Comparison of ENCODE assay signal across 29 cellular contexts in genomic region chr1:186636786-186637185, GRCh38. TPM values are rescaled to one million over a fixed set of nuclear protein-coding genes. Genes with fewer than 3 reads are reported as not detected.
DNase-seq lines count a peak whose midpoint lies in the region; ATAC-seq, FAIRE-seq and TF ChIP-seq lines count a peak whose summit lies in the region.
"Had no signal": no experiment of that assay in that cellular context is flagged by ENCODE, and none has a peak within 500 bp of the region (broad histone marks: within the 10 kb centered on the region; RNA-seq: fewer than 3 reads in every experiment).

No MANE protein-coding gene starts in this region.

- H3K9ac ChIP-seq in HUES6 (ENCODE audit: low read length) (no peak overlapping the region), astrocyte (ENCODE audit: low read length) (no peak overlapping the region), iPS-15b (ENCODE audit: low read depth, low read length) (peak overlapping the region; percentile 61), kidney (ENCODE audit: low read length in 2 of 2) (no peak overlapping the region)

- H3K4me1 ChIP-seq in HUES6 (ENCODE audit: control insufficient read depth, insufficient read depth, low read length) = peaks cover 8% of the 10 kb centered on the region; the same call in 1 of the 2 replicates
- no peaks in the 10 kb centered on the region for H3K4me1 ChIP-seq in astrocyte (ENCODE audit: insufficient read depth, low read length)
- H3K4me1 ChIP-seq in iPS-15b (ENCODE audit: control insufficient read depth, insufficient read depth, low read length) = no peaks in the 10 kb centered on the region
- no peaks in the 10 kb centered on the region for H3K4me1 ChIP-seq in kidney (ENCODE audit: control insufficient read depth in 1 of 2, insufficient read depth in 1 of 2, low read depth in 1 of 2, low read length in 2 of 2)
- H3K4me1 ChIP-seq: SJCRH30, stomach, thyroid gland had no signal

- no peaks in the 10 kb centered on the region for H3K36me3 ChIP-seq in HUES6 (ENCODE audit: control insufficient read depth, insufficient read depth, low read length)
- no peaks in the 10 kb centered on the region for H3K36me3 ChIP-seq in astrocyte (ENCODE audit: insufficient read depth, low read length)
- H3K36me3 ChIP-seq in iPS-15b (ENCODE audit: control insufficient read depth, insufficient read depth, low read length) = no peaks in the 10 kb centered on the region
- H3K36me3 ChIP-seq in kidney (ENCODE audit: control insufficient read depth in 1 of 2, insufficient read depth in 2 of 2, low read length in 2 of 2) = no peaks in the 10 kb centered on the region
- H3K36me3 ChIP-seq: SJCRH30, stomach, thyroid gland had no signal

- no peak for ATAC-seq in activated T-helper 17 cell treated with anti-CD3 and anti-CD28 coated beads, Interleukin-2, amount 50 U/mL, for 72 hours (replicated peaks)
- no peak for ATAC-seq in activated CD8-positive, alpha-beta memory T cell treated with anti-CD3 and anti-CD28 coated beads, Interleukin-2, amount 10 ng/mL, durations not matched to agents 7 days and 5 days
- ATAC-seq: activated CD4-positive, CD25-positive, alpha-beta regulatory T cell treated with anti-CD3 and anti-CD28 coated beads, Interleukin-2, amount 50 U/mL, for 24 hours; GM12878; left lobe of liver; Panc1 had no signal

- no peak overlapping the region for H3K27ac ChIP-seq in HUES6 (ENCODE audit: low read depth, low read length)
- H3K27ac ChIP-seq in astrocyte (ENCODE audit: low read depth, low read length) = no peak overlapping the region
- H3K27ac ChIP-seq in kidney (ENCODE audit: low read depth in 2 of 2, low read length in 2 of 2) = no peak overlapping the region
- H3K27ac ChIP-seq: epithelial cell of prostate, HL-60, SJCRH30, stomach, thyroid gland had no signal

- H3K79me2 ChIP-seq in astrocyte (ENCODE audit: insufficient read depth, low read length) = no peaks in the 10 kb centered on the region

- H3K4me3 Mint-ChIP-seq in astrocyte (ENCODE audit: unreplicated experiment) = peak overlapping the region; percentile 70
- H3K4me3 Mint-ChIP-seq in progenitor cell of endocrine pancreas (ENCODE audit: low read depth) = peak overlapping the region; percentile 68
- no peak overlapping the region for H3K4me3 Mint-ChIP-seq in activated T-helper 17 cell treated with anti-CD3 and anti-CD28 coated beads, Interleukin-2, amount 50 U/mL, for 72 hours
- H3K4me3 Mint-ChIP-seq in activated CD8-positive, alpha-beta memory T cell treated with anti-CD3 and anti-CD28 coated beads, Interleukin-2, amount 10 ng/mL, durations not matched to agents 7 days and 5 days = no peak overlapping the region
- H3K4me3 Mint-ChIP-seq: activated CD4-positive, alpha-beta memory T cell treated with anti-CD3 and anti-CD28 coated beads, Interleukin-2, amount 10 ng/mL, durations not matched to agents 7 days and 5 days; activated naive CD8-positive, alpha-beta T cell treated with anti-CD3 and anti-CD28 coated beads for 36 hours; CD14-positive monocyte; memory B cell had no signal

- H3K27me3 ChIP-seq in HUES6 (ENCODE audit: control insufficient read depth, insufficient read depth, low read length) (no peaks in the 10 kb centered on the region), astrocyte (ENCODE audit: insufficient read depth, low read length) (no peaks in the 10 kb centered on the region), iPS-15b (ENCODE audit: control insufficient read depth, insufficient read depth, low read length) (peaks cover 4% of the 10 kb centered on the region)
- H3K27me3 ChIP-seq: SJCRH30, stomach, thyroid gland had no signal

- no peak overlapping the region for H2AFZ ChIP-seq in astrocyte (ENCODE audit: low read depth, low read length)

- H3K4me3 ChIP-seq in HUES6 (ENCODE audit: low read depth, low read length) = peak overlapping the region; percentile 68
- H3K4me3 ChIP-seq in astrocyte (ENCODE audit: insufficient read depth, low read depth, low read length) = no peak overlapping the region
- H3K4me3 ChIP-seq in iPS-15b (ENCODE audit: low read depth, low read length) = peak overlapping the region; percentile 61
- H3K4me3 ChIP-seq in kidney (ENCODE audit: low read length in 2 of 2) = no peak overlapping the region
- H3K4me3 ChIP-seq: GM12878, SJCRH30, stomach, thyroid gland had no signal

- TF ChIP-seq CTCF in astrocyte (IDR thresholded peaks at IDR 0.05; ENCODE audit: insufficient read depth, low read depth, low read length) (no peak), progenitor cell of endocrine pancreas (IDR thresholded peaks at IDR 0.05; ENCODE audit: unreplicated experiment) (no peak), kidney (IDR thresholded peaks at IDR 0.05; ENCODE audit: borderline replicate concordance, extremely low read depth, insufficient read depth) (no peak)

- H3K27me3 Mint-ChIP-seq in astrocyte (ENCODE audit: low read depth, unreplicated experiment) (no peaks in the 10 kb centered on the region), progenitor cell of endocrine pancreas (no peaks in the 10 kb centered on the region)
- peaks cover 3% of the 10 kb centered on the region for H3K27me3 Mint-ChIP-seq in activated T-helper 17 cell treated with anti-CD3 and anti-CD28 coated beads, Interleukin-2, amount 50 U/mL, for 72 hours
- peaks cover 6% of the 10 kb centered on the region for H3K27me3 Mint-ChIP-seq in activated CD8-positive, alpha-beta memory T cell treated with anti-CD3 and anti-CD28 coated beads, Interleukin-2, amount 10 ng/mL, durations not matched to agents 7 days and 5 days
- H3K27me3 Mint-ChIP-seq: memory B cell had no signal

- H3K4me2 ChIP-seq in astrocyte (ENCODE audit: low read length) = no peak overlapping the region

- H3K4me1 Mint-ChIP-seq in astrocyte (ENCODE audit: low read depth, unreplicated experiment) (no peaks in the 10 kb centered on the region), progenitor cell of endocrine pancreas (ENCODE audit: low read depth) (peaks cover 2% of the 10 kb centered on the region)
- no peaks in the 10 kb centered on the region for H3K4me1 Mint-ChIP-seq in activated T-helper 17 cell treated with anti-CD3 and anti-CD28 coated beads, Interleukin-2, amount 50 U/mL, for 72 hours
- H3K4me1 Mint-ChIP-seq in activated CD8-positive, alpha-beta memory T cell treated with anti-CD3 and anti-CD28 coated beads, Interleukin-2, amount 10 ng/mL, durations not matched to agents 7 days and 5 days = no peaks in the 10 kb centered on the region
- H3K4me1 Mint-ChIP-seq: activated CD4-positive, alpha-beta memory T cell treated with anti-CD3 and anti-CD28 coated beads, Interleukin-2, amount 10 ng/mL, durations not matched to agents 7 days and 5 days; activated naive CD8-positive, alpha-beta T cell treated with anti-CD3 and anti-CD28 coated beads for 36 hours; CD14-positive monocyte; memory B cell had no signal

- CTCF ChIA-PET in activated CD8-positive, alpha-beta memory T cell treated with anti-CD3 and anti-CD28 coated beads, Interleukin-2, amount 10 ng/mL, durations not matched to agents 7 days and 5 days (lab: Charles Lee) = no interaction called here

- H3K27ac Mint-ChIP-seq in astrocyte (ENCODE audit: unreplicated experiment) (no peak overlapping the region), progenitor cell of endocrine pancreas (peak overlapping the region; percentile 84)
- no peak overlapping the region for H3K27ac Mint-ChIP-seq in activated T-helper 17 cell treated with anti-CD3 and anti-CD28 coated beads, Interleukin-2, amount 50 U/mL, for 72 hours
- H3K27ac Mint-ChIP-seq in activated CD8-positive, alpha-beta memory T cell treated with anti-CD3 and anti-CD28 coated beads, Interleukin-2, amount 10 ng/mL, durations not matched to agents 7 days and 5 days = no peak overlapping the region
- H3K27ac Mint-ChIP-seq: activated CD4-positive, alpha-beta memory T cell treated with anti-CD3 and anti-CD28 coated beads, Interleukin-2, amount 10 ng/mL, durations not matched to agents 7 days and 5 days; activated naive CD8-positive, alpha-beta T cell treated with anti-CD3 and anti-CD28 coated beads for 36 hours; CD14-positive monocyte; memory B cell had no signal

- FAIRE-seq in astrocyte (lab: Jason Lieb, UNC) (no peak), kidney (lab: Jason Lieb, UNC) (no peak)
- FAIRE-seq: D721Med, GM12878, TTC549 had no signal

- DNase-seq in astrocyte (ENCODE audit: low read depth) = no peak
- no peak for DNase-seq in progenitor cell of endocrine pancreas (ENCODE audit: low spot score, unreplicated experiment)
- DNase-seq in activated CD8-positive, alpha-beta memory T cell treated with anti-CD3 and anti-CD28 coated beads, Interleukin-2, amount 10 ng/mL, durations not matched to agents 7 days and 5 days = no peak
- no peak for DNase-seq in DMS 273 (lab: John Stamatoyannopoulos, UW; ENCODE audit: unreplicated experiment)
- no peak for DNase-seq in kidney
- DNase-seq: activated CD4-positive, alpha-beta memory T cell treated with anti-CD3 and anti-CD28 coated beads, Interleukin-2, amount 10 ng/mL, durations not matched to agents 7 days and 5 days; activated naive CD8-positive, alpha-beta T cell treated with anti-CD3 and anti-CD28 coated beads for 36 hours; head of caudate nucleus; Kasumi-1; MV-4-11; NCI-H2171 treated with DMSO at 0.1 percent for 48 hours; NCI-H524 treated with DMSO at 0.1 percent for 48 hours; SJCRH30; stomach; thyroid gland had no signal

- H3K36me3 Mint-ChIP-seq in astrocyte (ENCODE audit: low read depth, unreplicated experiment) = no peaks in the 10 kb centered on the region
- no peaks in the 10 kb centered on the region for H3K36me3 Mint-ChIP-seq in progenitor cell of endocrine pancreas (ENCODE audit: insufficient read depth)
- no peaks in the 10 kb centered on the region for H3K36me3 Mint-ChIP-seq in activated T-helper 17 cell treated with anti-CD3 and anti-CD28 coated beads, Interleukin-2, amount 50 U/mL, for 72 hours (ENCODE audit: low read depth)
- H3K36me3 Mint-ChIP-seq in activated CD8-positive, alpha-beta memory T cell treated with anti-CD3 and anti-CD28 coated beads, Interleukin-2, amount 10 ng/mL, durations not matched to agents 7 days and 5 days = no peaks in the 10 kb centered on the region
- H3K36me3 Mint-ChIP-seq: activated naive CD8-positive, alpha-beta T cell treated with anti-CD3 and anti-CD28 coated beads for 36 hours; CD14-positive monocyte; memory B cell had no signal

- no peaks in the 10 kb centered on the region for H3K9me3 Mint-ChIP-seq in astrocyte (ENCODE audit: unreplicated experiment)
- no peaks in the 10 kb centered on the region for H3K9me3 Mint-ChIP-seq in progenitor cell of endocrine pancreas (ENCODE audit: low read depth)
- no peaks in the 10 kb centered on the region for H3K9me3 Mint-ChIP-seq in activated T-helper 17 cell treated with anti-CD3 and anti-CD28 coated beads, Interleukin-2, amount 50 U/mL, for 72 hours
- no peaks in the 10 kb centered on the region for H3K9me3 Mint-ChIP-seq in activated CD8-positive, alpha-beta memory T cell treated with anti-CD3 and anti-CD28 coated beads, Interleukin-2, amount 10 ng/mL, durations not matched to agents 7 days and 5 days (ENCODE audit: low read depth)
- H3K9me3 Mint-ChIP-seq: activated naive CD8-positive, alpha-beta T cell treated with anti-CD3 and anti-CD28 coated beads for 36 hours had no signal

- intact Hi-C loops in kidney (cut with DNase I) = no loop called here

- no peaks in the 10 kb centered on the region for H4K20me1 ChIP-seq in astrocyte (ENCODE audit: insufficient read depth, low read length)

- H3K9me3 ChIP-seq in HUES6 (ENCODE audit: control insufficient read depth, insufficient read depth, low read depth, low read length) (no peaks in the 10 kb centered on the region), astrocyte (ENCODE audit: insufficient read depth, low read depth, low read length) (no peaks in the 10 kb centered on the region), iPS-15b (ENCODE audit: control insufficient read depth, insufficient read depth, low read length) (no peaks in the 10 kb centered on the region), kidney (ENCODE audit: control insufficient read depth in 1 of 2, low read length in 2 of 2) (no peaks in the 10 kb centered on the region)
- H3K9me3 ChIP-seq: SJCRH30, thyroid gland had no signal

RNA-seq across cellular contexts. Expression of gene PTGS2, which starts 43.4 kb away (rescaled TPM):
- 2.5 and 4.7 TPM in 2 replicates for total RNA-seq in astrocyte
- 0.38 TPM in 1 of 2 replicates, not detected in the other for total RNA-seq in progenitor cell of endocrine pancreas
- total RNA-seq in activated T-helper 17 cell treated with anti-CD3 and anti-CD28 coated beads, Interleukin-2, amount 50 U/mL, for 72 hours = 1 to 10 TPM in 1 of 2 donors, under 1 TPM in 1; 0.17 to 1.1 TPM
- total RNA-seq in activated CD8-positive, alpha-beta memory T cell treated with anti-CD3 and anti-CD28 coated beads, Interleukin-2, amount 10 ng/mL, durations not matched to agents 7 days and 5 days = 1 to 10 TPM in 1 of 2 experiments, not detected in 1; 2.2 TPM
- 2.7 TPM for total RNA-seq in kidney
- polyA plus RNA-seq in kidney (ENCODE audit: insufficient read depth, low read depth, low replicate concordance) = 1.5 TPM
- total RNA-seq: myocyte, SJCRH30 had no signal

Comparison
In these comparisons a context has a peak if more than half of its experiments do, and no peak if none do; other contexts are left out.
1. H3K4me3 ChIP-seq: peak in HUES6 (single experiment) and iPS-15b (single experiment); none in astrocyte (single experiment) and kidney (0 of 2).
2. H3K4me3 Mint-ChIP-seq: peak in astrocyte (single experiment) and progenitor cell of endocrine pancreas (single experiment); none in activated T-helper 17 cell treated with anti-CD3 and anti-CD28 coated beads, Interleukin-2, amount 50 U/mL, for 72 hours (single experiment) and activated CD8-positive, alpha-beta memory T cell treated with anti-CD3 and anti-CD28 coated beads, Interleukin-2, amount 10 ng/mL, durations not matched to agents 7 days and 5 days (single experiment).